Comparison of ENCODE assay signal across 8 cellular contexts in genomic region chr13:30673669-30674521, GRCh38. TPM values are rescaled to one million over a fixed set of nuclear protein-coding genes. Genes with fewer than 3 reads are reported as not detected.
DNase-seq lines count a peak whose midpoint lies in the region; ATAC-seq and TF ChIP-seq lines count a peak whose summit lies in the region.

No MANE protein-coding gene starts in this region.

- H3K4me1 ChIP-seq in A673 (ENCODE audit: insufficient read depth, low read length, poor library complexity, severe bottlenecking) (no peaks in the 10 kb centered on the region), mammary epithelial cell (ENCODE audit: insufficient read depth, low read length) (peaks cover 9% of the 10 kb centered on the region), spleen (peaks cover 0 to 32% (median 18%) of the 10 kb centered on the region in 6 donors)

- ATAC-seq in GM18520 (IDR thresholded peaks at IDR 0.05; ENCODE audit: unreplicated experiment) = peak; percentile 91
- ATAC-seq in HG03095 (IDR thresholded peaks at IDR 0.05; ENCODE audit: unreplicated experiment) = peak; percentile 85

- no peaks in the 10 kb centered on the region for H3K27me3 ChIP-seq in A673 (replicated peaks; ENCODE audit: insufficient read depth, low read depth, low read length, poor library complexity)
- no peaks in the 10 kb centered on the region for H3K27me3 ChIP-seq in WERI-Rb-1 (ENCODE audit: insufficient read depth, low read depth, severe bottlenecking)
- no peaks in the 10 kb centered on the region for H3K27me3 ChIP-seq in mammary epithelial cell (ENCODE audit: insufficient read depth, low read length)
- H3K27me3 ChIP-seq in spleen (replicated peaks in 1 of 7) = no peaks in the 10 kb centered on the region

- dilution Hi-C loops in mammary epithelial cell (cut with HindIII; ENCODE audit: low sequenced_read_pairs) = loop anchor here (10.0 kb wide), 1 partner anchor 121 kb away; no protein-coding TSS in a partner anchor

- intact Hi-C loops in A673 (cut with micrococcal nuclease; ENCODE audit: unreplicated experiment) (loop anchor here (10.0 kb wide), 2 partner anchors 341 to 539 kb away; no protein-coding TSS in a partner anchor), mammary epithelial cell (cut with micrococcal nuclease) (loop anchor here (1.0 to 10.0 kb wide), 6 partner anchors 57 to 371 kb away; partner anchors contain the start of genes ALOX5AP, HMGB1 and USPL1), spleen (cut with DNase I; ENCODE audit: low total_unique reads) (loop anchor here (10.0 kb wide), 1 partner anchor 59 kb away; the partner anchor contains the start of gene USPL1)

- DNase-seq in A673 (ENCODE audit: low spot score) = peak; percentile 89
- DNase-seq in NCI-H2196 treated with DMSO at 0.1 percent for 48 hours (lab: John Stamatoyannopoulos, UW; ENCODE audit: unreplicated experiment) = peak; percentile 48
- peak; percentile 80 for DNase-seq in WERI-Rb-1
- DNase-seq in mammary epithelial cell = peak; percentile 81
- DNase-seq in inferior parietal cortex (ENCODE audit: extremely low spot score) = peak; percentile 79
- peak; percentile 99 for DNase-seq in spleen

- peak overlapping the region; percentile 85 for H3K4me2 ChIP-seq in mammary epithelial cell (ENCODE audit: insufficient read depth, low read depth, low read length)

- POLR2A ChIA-PET in A673 (lab: Charles Lee; ENCODE audit: low non-redundant PET) = no interaction called here

- H3K9me3 ChIP-seq in A673 (ENCODE audit: low read depth, low read length, poor library complexity, severe bottlenecking) = no peaks in the 10 kb centered on the region
- H3K9me3 ChIP-seq in WERI-Rb-1 (ENCODE audit: severe bottlenecking) = no peaks in the 10 kb centered on the region
- no peaks in the 10 kb centered on the region for H3K9me3 ChIP-seq in mammary epithelial cell (replicated peaks; ENCODE audit: insufficient read depth, low read length)
- no peaks in the 10 kb centered on the region for H3K9me3 ChIP-seq in spleen

- no peaks in the 10 kb centered on the region for H4K20me1 ChIP-seq in mammary epithelial cell (ENCODE audit: insufficient read depth, low read length)

- H3K36me3 ChIP-seq in A673 (ENCODE audit: insufficient read depth, low read length, poor library complexity, severe bottlenecking) (no peaks in the 10 kb centered on the region), WERI-Rb-1 (no peaks in the 10 kb centered on the region), mammary epithelial cell (ENCODE audit: insufficient read depth, low read length) (no peaks in the 10 kb centered on the region), spleen (no peaks in the 10 kb centered on the region)

- H3K27ac ChIP-seq in A673 (ENCODE audit: low read depth, low read length, poor library complexity, severe bottlenecking) (peak overlapping the region; percentile 63), WERI-Rb-1 (peak overlapping the region; percentile 37; the same call in 1 of the 2 replicates), mammary epithelial cell (ENCODE audit: insufficient read depth, low read depth, low read length) (no peak overlapping the region), spleen (peak overlapping the region; percentile 32 to 92 (median 84))

- H3K9ac ChIP-seq in mammary epithelial cell (ENCODE audit: insufficient read depth, low read length) = no peak overlapping the region

- CTCF ChIA-PET in A673 (lab: Charles Lee) (no interaction called here), mammary epithelial cell (lab: Charles Lee; ENCODE audit: low non-redundant PET) (no interaction called here)

- TF ChIP-seq POLR2A in spleen (IDR thresholded peaks at IDR 0.05) = no peak

- BruUV-seq in A673 (replicated peaks; lab: Mats Ljungman, UMichigan) (TSS peak; percentile 100), mammary epithelial cell (replicated peaks; lab: Mats Ljungman, UMichigan) (TSS peak; percentile 99)

- H3K4me3 ChIP-seq in A673 (ENCODE audit: low read depth, low read length, poor library complexity, severe bottlenecking) (peak overlapping the region; percentile 54), WERI-Rb-1 (ENCODE audit: low read depth, low read length) (peak overlapping the region; percentile 43), mammary epithelial cell (replicated peaks in 1 of 3; ENCODE audit: insufficient read depth in 1 of 3, low read depth in 2 of 3, low read length in 3 of 3) (peak overlapping the region; percentile 23 to 56 (median 52)), spleen (peak overlapping the region; percentile 23 to 75 (median 48))

- in situ Hi-C loops in mammary epithelial cell (cut with MboI; ENCODE audit: low sequenced_read_pairs in 2 of 2) = loop anchor here in 1 of 2 donors (5.0 to 25.0 kb wide), 2 partner anchors 123 to 363 kb away; no protein-coding TSS in a partner anchor

- H3K79me2 ChIP-seq in mammary epithelial cell (ENCODE audit: insufficient read depth, low read length) = no peaks in the 10 kb centered on the region

- WGBS in mammary epithelial cell (ENCODE audit: low coverage, missing lambda C conversion rate) = 3% methylated on average over 18 of the region's 72 CpGs
- 1 to 2% (median 1%) methylated on average over 49 to 72 of the region's 72 CpGs for WGBS in spleen, 5 donors

- TF ChIP-seq CTCF in A673 (conservative IDR thresholded peaks at IDR 0.05; ENCODE audit: low read depth, low read length) = peak; percentile 60
- TF ChIP-seq CTCF in WERI-Rb-1 (IDR thresholded peaks at IDR 0.05; ENCODE audit: low read depth, low read length) = peak; percentile 60
- TF ChIP-seq CTCF in mammary epithelial cell (conservative IDR thresholded peaks at IDR 0.05 in 1 of 2, IDR thresholded peaks at IDR 0.05 in 1 of 2; ENCODE audit: extremely low read depth in 1 of 2, insufficient read depth in 1 of 2, low read depth in 1 of 2, low read length in 2 of 2) = peak; percentile 37 to 49
- TF ChIP-seq CTCF in spleen (IDR thresholded peaks at IDR 0.05 in 8 of 11, conservative IDR thresholded peaks at IDR 0.05 in 3 of 11) = peak; percentile 52 to 88 (median 81)

- peak overlapping the region; percentile 88 for H2AFZ ChIP-seq in mammary epithelial cell (ENCODE audit: low read depth, low read length)

RNA-seq across cellular contexts. Expression of gene USPL1, which starts 56.2 kb away (rescaled TPM):
- total RNA-seq in A673 (2021) (22.8 and 28.5 TPM in 2 replicates), mammary epithelial cell (10 to 100 TPM; 12.4 to 13.5 TPM), spleen (10 to 100 TPM; 21.0 to 42.2 (median 27.9) TPM)
- polyA plus RNA-seq in mammary epithelial cell (7.3 TPM), spleen (10 to 100 TPM; 11.7 to 15.2 (median 15.1) TPM)
- 7.3 TPM for polyA minus RNA-seq in mammary epithelial cell

Comparison
In these comparisons a context has a peak if more than half of its experiments do, and no peak if none do; other contexts are left out.
1. DNase-seq: peak in every context shown above with its lines; median percentile 99 in spleen; 89 in A673; 81 in mammary epithelial cell; 80 in WERI-Rb-1; 79 in inferior parietal cortex; 48 in NCI-H2196 treated with DMSO at 0.1 percent for 48 hours.